ENCODE assay signal across 24 cellular contexts in genomic region chr6:14489445-14489844, GRCh38.
"Had no signal": no experiment of that assay in that cellular context is flagged by ENCODE, and none has a peak within 500 bp of the region (broad histone marks: within the 10 kb centered on the region; RNA-seq: fewer than 3 reads in every experiment).

No MANE protein-coding gene starts in this region.

- ATAC-seq: left ventricle myocardium superior; lower lobe of right lung; naive thymus-derived CD8-positive, alpha-beta T cell; pancreas; right cardiac atrium; stimulated activated memory B cell treated with anti-CD40 and anti-IgM and Interleukin-4, amounts not matched to agents 10 μg/mL and 1 μg/mL and 100 μg/mL, for 72 hours; stimulated activated naive CD8-positive, alpha-beta T cell treated with anti-CD3 and anti-CD28 coated beads, Interleukin-15, amount 100 ng/mL, for 72 hours had no signal

- H3K79me2 ChIP-seq: hepatocyte had no signal

- H3K27me3 ChIP-seq: hepatocyte, pancreas, tibial nerve, uterus had no signal

- H3K4me1 ChIP-seq: lower lobe of right lung, pancreas, prostate gland, tibial nerve, uterus had no signal

- FAIRE-seq: pancreas had no signal

- H3K27ac ChIP-seq: hepatocyte, lower lobe of right lung, pancreas, prostate gland, tibial nerve, uterus had no signal

- H3K4me2 ChIP-seq: hepatocyte, smooth muscle cell had no signal

- H3K36me3 ChIP-seq: lower lobe of right lung, pancreas, prostate gland, tibial nerve, uterus had no signal

- H3K9me3 ChIP-seq: lower lobe of right lung, pancreas, prostate gland, uterus had no signal

- H3K4me3 ChIP-seq: hepatocyte, lower lobe of right lung, pancreas, prostate gland, smooth muscle cell, tibial nerve, uterus had no signal

- H2AFZ ChIP-seq: hepatocyte had no signal

- DNase-seq: islet precursor cell; left ventricle myocardium superior; lower lobe of right lung; mammary epithelial cell; mesenchymal stem cell; naive thymus-derived CD8-positive, alpha-beta T cell; nucleus accumbens; pancreas; posterior cingulate gyrus; retina; right cardiac atrium; stimulated activated CD4-positive, alpha-beta T cell treated with anti-CD3 and anti-CD28 coated beads, Interleukin-1b, Interleukin-23, amount 100 ng/mL, for 48 hours; stimulated activated CD4-positive, alpha-beta T cell treated with anti-CD3 and anti-CD28 coated beads, Interleukin-2, amount 100 ng/mL, for 48 hours; stimulated activated CD4-positive, alpha-beta T cell treated with anti-CD3 and anti-CD28 coated beads, Interleukin-4, amount 100 ng/mL, for 4 hours; stimulated activated CD8-positive, alpha-beta memory T cell treated with anti-CD3 and anti-CD28 coated beads, Interleukin-4, amount 100 ng/mL, for 48 hours; stimulated activated naive CD4-positive, alpha-beta T cell treated with Interleukin-2 at 50 U/mL for 16 hours; stimulated activated naive CD8-positive, alpha-beta T cell treated with anti-CD3 and anti-CD28 coated beads, Interleukin-15, amount 100 ng/mL, for 72 hours; substantia nigra; uterus had no signal
